In the genomic region with DNA sequence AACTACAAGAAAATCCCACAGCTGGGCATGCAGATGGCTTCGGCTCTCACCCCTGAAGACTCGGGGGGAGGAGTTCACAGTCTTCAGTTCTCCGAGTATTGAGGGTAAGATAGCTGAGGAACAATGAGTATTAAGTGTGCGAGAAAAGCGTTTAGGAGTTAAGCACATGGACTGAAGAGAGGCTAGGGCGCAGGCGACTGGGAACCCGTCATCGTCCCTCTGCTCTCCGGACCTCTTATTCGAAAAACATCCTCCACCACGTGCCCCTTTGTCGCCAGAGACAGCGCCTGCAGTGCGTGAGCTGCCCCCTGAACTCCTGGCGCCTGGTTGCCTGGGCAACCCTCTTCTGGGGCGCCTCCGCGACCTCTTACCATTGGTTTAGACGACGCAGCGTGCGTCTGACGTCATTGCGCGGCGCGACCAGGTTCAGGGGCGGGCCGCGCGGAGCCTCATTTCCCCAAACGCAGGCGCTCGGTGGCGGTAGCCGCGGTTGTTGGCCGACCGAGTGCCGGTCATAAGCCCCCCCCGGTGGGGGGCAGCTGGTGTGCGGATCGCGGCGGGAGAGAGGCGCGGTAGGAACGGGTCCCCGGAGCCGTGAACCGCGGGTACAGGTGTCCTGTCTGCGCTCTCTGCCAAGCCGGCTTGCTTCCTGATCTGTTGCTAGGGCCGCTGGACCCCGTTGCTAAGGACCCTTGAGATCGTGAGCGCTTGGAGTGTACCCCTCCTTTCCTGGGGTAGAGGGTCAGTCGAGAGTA, we compare ENCODE assay signal across 1 cellular context.
TF ChIP-seq lines count a peak whose summit lies in the region.

A gene (plus strand): TSS at position 452 of the 755 bp plus-strand sequence. CDS start 4,024 bp downstream, outside the sequence.

TF ChIP-seq in HEK293, 187 proteins besides CTCF, POLR2A, EP300 and RAD21 (continued from another document and continues in another):
- TF ChIP-seq, protein P1, sequence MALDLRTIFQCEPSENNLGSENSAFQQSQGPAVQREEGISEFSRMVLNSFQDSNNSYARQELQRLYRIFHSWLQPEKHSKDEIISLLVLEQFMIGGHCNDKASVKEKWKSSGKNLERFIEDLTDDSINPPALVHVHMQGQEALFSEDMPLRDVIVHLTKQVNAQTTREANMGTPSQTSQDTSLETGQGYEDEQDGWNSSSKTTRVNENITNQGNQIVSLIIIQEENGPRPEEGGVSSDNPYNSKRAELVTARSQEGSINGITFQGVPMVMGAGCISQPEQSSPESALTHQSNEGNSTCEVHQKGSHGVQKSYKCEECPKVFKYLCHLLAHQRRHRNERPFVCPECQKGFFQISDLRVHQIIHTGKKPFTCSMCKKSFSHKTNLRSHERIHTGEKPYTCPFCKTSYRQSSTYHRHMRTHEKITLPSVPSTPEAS (tag by site-specific recombination; IDR thresholded peaks at IDR 0.05): no peak
- TF ChIP-seq SP3 (tag by site-specific recombination; IDR thresholded peaks at IDR 0.05): peak; percentile 58; the same call in 1 of the 2 replicates
- TF ChIP-seq IKZF3 (tag by site-specific recombination; IDR thresholded peaks at IDR 0.05): no peak
- TF ChIP-seq ZBTB17 (tag by site-specific recombination; IDR thresholded peaks at IDR 0.05): peak; percentile 72
- TF ChIP-seq BCL11A (tag by site-specific recombination; IDR thresholded peaks at IDR 0.05; ENCODE audit: low read depth): no peak
- 0 out of 2 replicates have a peak, but pooled peaks have one; percentile 43 for TF ChIP-seq ZNF501 (tag by site-specific recombination; IDR thresholded peaks at IDR 0.05)
- peak; percentile 33; the same call in 1 of the 2 replicates for TF ChIP-seq ZNF341 (tag by site-specific recombination; IDR thresholded peaks at IDR 0.05; ENCODE audit: low read depth)
- no peak for TF ChIP-seq TRIM28 (IDR thresholded peaks at IDR 0.05; ENCODE audit: borderline replicate concordance, low read length)
- TF ChIP-seq ZNF146 (tag by site-specific recombination; IDR thresholded peaks at IDR 0.05): no peak
- no peak for TF ChIP-seq KLF9 (tag by site-specific recombination; IDR thresholded peaks at IDR 0.05; ENCODE audit: low read depth)
- TF ChIP-seq, protein P2, sequence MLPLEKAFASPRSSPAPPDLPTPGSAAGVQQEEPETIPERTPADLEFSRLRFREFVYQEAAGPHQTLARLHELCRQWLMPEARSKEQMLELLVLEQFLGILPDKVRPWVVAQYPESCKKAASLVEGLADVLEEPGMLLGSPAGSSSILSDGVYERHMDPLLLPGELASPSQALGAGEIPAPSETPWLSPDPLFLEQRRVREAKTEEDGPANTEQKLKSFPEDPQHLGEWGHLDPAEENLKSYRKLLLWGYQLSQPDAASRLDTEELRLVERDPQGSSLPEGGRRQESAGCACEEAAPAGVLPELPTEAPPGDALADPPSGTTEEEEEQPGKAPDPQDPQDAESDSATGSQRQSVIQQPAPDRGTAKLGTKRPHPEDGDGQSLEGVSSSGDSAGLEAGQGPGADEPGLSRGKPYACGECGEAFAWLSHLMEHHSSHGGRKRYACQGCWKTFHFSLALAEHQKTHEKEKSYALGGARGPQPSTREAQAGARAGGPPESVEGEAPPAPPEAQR (tag by site-specific recombination; IDR thresholded peaks at IDR 0.05): no peak
- TF ChIP-seq ZNF23 (tag by site-specific recombination; IDR thresholded peaks at IDR 0.05; ENCODE audit: borderline replicate concordance): no peak
- TF ChIP-seq, protein P3, sequence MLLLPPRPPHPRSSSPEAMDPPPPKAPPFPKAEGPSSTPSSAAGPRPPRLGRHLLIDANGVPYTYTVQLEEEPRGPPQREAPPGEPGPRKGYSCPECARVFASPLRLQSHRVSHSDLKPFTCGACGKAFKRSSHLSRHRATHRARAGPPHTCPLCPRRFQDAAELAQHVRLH (tag by site-specific recombination; IDR thresholded peaks at IDR 0.05): no peak
- no peak for TF ChIP-seq ZNF416 (tag by site-specific recombination; IDR thresholded peaks at IDR 0.05)
- TF ChIP-seq ZNF16 (tag by site-specific recombination; IDR thresholded peaks at IDR 0.05; ENCODE audit: low read depth): no peak
- TF ChIP-seq, protein P4, sequence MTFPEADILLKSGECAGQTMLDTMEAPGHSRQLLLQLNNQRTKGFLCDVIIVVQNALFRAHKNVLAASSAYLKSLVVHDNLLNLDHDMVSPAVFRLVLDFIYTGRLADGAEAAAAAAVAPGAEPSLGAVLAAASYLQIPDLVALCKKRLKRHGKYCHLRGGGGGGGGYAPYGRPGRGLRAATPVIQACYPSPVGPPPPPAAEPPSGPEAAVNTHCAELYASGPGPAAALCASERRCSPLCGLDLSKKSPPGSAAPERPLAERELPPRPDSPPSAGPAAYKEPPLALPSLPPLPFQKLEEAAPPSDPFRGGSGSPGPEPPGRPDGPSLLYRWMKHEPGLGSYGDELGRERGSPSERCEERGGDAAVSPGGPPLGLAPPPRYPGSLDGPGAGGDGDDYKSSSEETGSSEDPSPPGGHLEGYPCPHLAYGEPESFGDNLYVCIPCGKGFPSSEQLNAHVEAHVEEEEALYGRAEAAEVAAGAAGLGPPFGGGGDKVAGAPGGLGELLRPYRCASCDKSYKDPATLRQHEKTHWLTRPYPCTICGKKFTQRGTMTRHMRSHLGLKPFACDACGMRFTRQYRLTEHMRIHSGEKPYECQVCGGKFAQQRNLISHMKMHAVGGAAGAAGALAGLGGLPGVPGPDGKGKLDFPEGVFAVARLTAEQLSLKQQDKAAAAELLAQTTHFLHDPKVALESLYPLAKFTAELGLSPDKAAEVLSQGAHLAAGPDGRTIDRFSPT (tag by site-specific recombination; IDR thresholded peaks at IDR 0.05): peak; percentile 27; the same call in 1 of the 2 replicates
- no peak for TF ChIP-seq ZFP3 (tag by site-specific recombination; IDR thresholded peaks at IDR 0.05; ENCODE audit: low read depth)
- no peak for TF ChIP-seq HOXC10 (CRISPR knock-in tag; IDR thresholded peaks at IDR 0.05)
- no peak for TF ChIP-seq ZNF792 (tag by site-specific recombination; IDR thresholded peaks at IDR 0.05)
- TF ChIP-seq, protein P5, sequence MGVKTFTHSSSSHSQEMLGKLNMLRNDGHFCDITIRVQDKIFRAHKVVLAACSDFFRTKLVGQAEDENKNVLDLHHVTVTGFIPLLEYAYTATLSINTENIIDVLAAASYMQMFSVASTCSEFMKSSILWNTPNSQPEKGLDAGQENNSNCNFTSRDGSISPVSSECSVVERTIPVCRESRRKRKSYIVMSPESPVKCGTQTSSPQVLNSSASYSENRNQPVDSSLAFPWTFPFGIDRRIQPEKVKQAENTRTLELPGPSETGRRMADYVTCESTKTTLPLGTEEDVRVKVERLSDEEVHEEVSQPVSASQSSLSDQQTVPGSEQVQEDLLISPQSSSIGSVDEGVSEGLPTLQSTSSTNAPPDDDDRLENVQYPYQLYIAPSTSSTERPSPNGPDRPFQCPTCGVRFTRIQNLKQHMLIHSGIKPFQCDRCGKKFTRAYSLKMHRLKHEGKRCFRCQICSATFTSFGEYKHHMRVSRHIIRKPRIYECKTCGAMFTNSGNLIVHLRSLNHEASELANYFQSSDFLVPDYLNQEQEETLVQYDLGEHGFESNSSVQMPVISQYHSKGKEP (tag by site-specific recombination; IDR thresholded peaks at IDR 0.05): no peak
- TF ChIP-seq, protein P6, sequence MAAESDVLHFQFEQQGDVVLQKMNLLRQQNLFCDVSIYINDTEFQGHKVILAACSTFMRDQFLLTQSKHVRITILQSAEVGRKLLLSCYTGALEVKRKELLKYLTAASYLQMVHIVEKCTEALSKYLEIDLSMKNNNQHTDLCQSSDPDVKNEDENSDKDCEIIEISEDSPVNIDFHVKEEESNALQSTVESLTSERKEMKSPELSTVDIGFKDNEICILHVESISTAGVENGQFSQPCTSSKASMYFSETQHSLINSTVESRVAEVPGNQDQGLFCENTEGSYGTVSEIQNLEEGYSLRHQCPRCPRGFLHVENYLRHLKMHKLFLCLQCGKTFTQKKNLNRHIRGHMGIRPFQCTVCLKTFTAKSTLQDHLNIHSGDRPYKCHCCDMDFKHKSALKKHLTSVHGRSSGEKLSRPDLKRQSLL (tag by site-specific recombination; IDR thresholded peaks at IDR 0.05): no peak
- TF ChIP-seq ZBTB20 (tag by site-specific recombination; IDR thresholded peaks at IDR 0.05): no peak
- TF ChIP-seq ZNF626 (tag by site-specific recombination; IDR thresholded peaks at IDR 0.05): no peak
- no peak for TF ChIP-seq ZIC2 (tag by site-specific recombination; IDR thresholded peaks at IDR 0.05)
- TF ChIP-seq ZFP37 (tag by site-specific recombination; IDR thresholded peaks at IDR 0.05): no peak
- TF ChIP-seq SP7 (tag by site-specific recombination; IDR thresholded peaks at IDR 0.05): peak; percentile 18; the same call in 1 of the 2 replicates
- 0 out of 2 replicates have a peak, but pooled peaks have one; percentile 26 for TF ChIP-seq ZNF561 (tag by site-specific recombination; IDR thresholded peaks at IDR 0.05; ENCODE audit: borderline replicate concordance)
- TF ChIP-seq SP2 (tag by site-specific recombination; IDR thresholded peaks at IDR 0.05): peak; percentile 65
- TF ChIP-seq GLIS2 (tag by site-specific recombination; IDR thresholded peaks at IDR 0.05): peak; percentile 51; the same call in 1 of the 2 replicates
- TF ChIP-seq, protein P7, sequence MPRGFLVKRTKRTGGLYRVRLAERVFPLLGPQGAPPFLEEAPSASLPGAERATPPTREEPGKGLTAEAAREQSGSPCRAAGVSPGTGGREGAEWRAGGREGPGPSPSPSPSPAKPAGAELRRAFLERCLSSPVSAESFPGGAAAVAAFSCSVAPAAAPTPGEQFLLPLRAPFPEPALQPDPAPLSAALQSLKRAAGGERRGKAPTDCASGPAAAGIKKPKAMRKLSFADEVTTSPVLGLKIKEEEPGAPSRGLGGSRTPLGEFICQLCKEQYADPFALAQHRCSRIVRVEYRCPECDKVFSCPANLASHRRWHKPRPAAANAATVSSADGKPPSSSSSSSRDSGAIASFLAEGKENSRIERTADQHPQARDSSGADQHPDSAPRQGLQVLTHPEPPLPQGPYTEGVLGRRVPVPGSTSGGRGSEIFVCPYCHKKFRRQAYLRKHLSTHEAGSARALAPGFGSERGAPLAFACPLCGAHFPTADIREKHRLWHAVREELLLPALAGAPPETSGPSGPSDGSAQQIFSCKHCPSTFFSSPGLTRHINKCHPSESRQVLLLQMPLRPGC (tag by site-specific recombination; IDR thresholded peaks at IDR 0.05): no peak
- TF ChIP-seq, protein P8, sequence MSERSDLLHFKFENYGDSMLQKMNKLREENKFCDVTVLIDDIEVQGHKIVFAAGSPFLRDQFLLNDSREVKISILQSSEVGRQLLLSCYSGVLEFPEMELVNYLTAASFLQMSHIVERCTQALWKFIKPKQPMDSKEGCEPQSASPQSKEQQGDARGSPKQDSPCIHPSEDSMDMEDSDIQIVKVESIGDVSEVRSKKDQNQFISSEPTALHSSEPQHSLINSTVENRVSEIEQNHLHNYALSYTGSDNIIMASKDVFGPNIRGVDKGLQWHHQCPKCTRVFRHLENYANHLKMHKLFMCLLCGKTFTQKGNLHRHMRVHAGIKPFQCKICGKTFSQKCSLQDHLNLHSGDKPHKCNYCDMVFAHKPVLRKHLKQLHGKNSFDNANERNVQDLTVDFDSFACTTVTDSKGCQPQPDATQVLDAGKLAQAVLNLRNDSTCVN (tag by site-specific recombination; optimal IDR thresholded peaks at IDR 0.05): peak; percentile 58
- no peak for TF ChIP-seq ZNF292 (tag by site-specific recombination; IDR thresholded peaks at IDR 0.05; ENCODE audit: borderline replicate concordance, low read depth)
- TF ChIP-seq ZNF24 (tag by site-specific recombination; IDR thresholded peaks at IDR 0.05): no peak
- no peak for TF ChIP-seq ZNF121 (tag by site-specific recombination; IDR thresholded peaks at IDR 0.05)
- TF ChIP-seq ZNF654 (tag by site-specific recombination; IDR thresholded peaks at IDR 0.05; ENCODE audit: low read depth): no peak
- no peak for TF ChIP-seq ZNF366 (tag by site-specific recombination; conservative IDR thresholded peaks at IDR 0.05)
- TF ChIP-seq ZNF521 (tag by site-specific recombination; IDR thresholded peaks at IDR 0.05): no peak
- no peak for TF ChIP-seq ZNF133 (tag by site-specific recombination; IDR thresholded peaks at IDR 0.05)
- TF ChIP-seq, protein P9, sequence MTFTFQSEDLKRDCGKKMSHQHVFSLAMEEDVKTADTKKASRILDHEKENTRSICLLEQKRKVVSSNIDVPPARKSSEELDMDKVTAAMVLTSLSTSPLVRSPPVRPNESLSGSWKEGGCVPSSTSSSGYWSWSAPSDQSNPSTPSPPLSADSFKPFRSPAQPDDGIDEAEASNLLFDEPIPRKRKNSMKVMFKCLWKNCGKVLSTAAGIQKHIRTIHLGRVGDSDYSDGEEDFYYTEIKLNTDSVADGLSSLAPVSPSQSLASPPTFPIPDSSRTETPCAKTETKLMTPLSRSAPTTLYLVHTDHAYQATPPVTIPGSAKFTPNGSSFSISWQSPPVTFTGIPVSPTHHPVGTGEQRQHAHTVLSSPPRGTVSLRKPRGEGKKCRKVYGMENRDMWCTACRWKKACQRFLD (tag by site-specific recombination; IDR thresholded peaks at IDR 0.05): no peak
- TF ChIP-seq SCRT2 (tag by site-specific recombination; IDR thresholded peaks at IDR 0.05): no peak
- peak; percentile 13 for TF ChIP-seq SETDB1 (IDR thresholded peaks at IDR 0.05; ENCODE audit: insufficient read length, low read length)
- TF ChIP-seq ZNF549 (tag by site-specific recombination; IDR thresholded peaks at IDR 0.05): no peak
- TF ChIP-seq ZNF140 (tag by site-specific recombination; IDR thresholded peaks at IDR 0.05): no peak
- TF ChIP-seq ZNF707 (tag by site-specific recombination; IDR thresholded peaks at IDR 0.05): no peak
- TF ChIP-seq, protein P10, sequence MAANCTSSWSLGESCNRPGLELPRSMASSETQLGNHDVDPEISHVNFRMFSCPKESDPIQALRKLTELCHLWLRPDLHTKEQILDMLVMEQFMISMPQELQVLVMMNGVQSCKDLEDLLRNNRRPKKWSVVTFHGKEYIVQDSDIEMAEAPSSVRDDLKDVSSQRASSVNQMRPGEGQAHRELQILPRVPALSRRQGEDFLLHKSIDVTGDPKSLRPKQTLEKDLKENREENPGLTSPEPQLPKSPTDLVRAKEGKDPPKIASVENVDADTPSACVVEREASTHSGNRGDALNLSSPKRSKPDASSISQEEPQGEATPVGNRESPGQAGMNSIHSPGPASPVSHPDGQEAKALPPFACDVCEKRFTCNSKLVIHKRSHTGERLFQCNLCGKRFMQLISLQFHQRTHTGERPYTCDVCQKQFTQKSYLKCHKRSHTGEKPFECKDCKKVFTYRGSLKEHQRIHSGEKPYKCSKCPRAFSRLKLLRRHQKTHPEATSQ (tag by site-specific recombination; IDR thresholded peaks at IDR 0.05): no peak
- TF ChIP-seq ZNF664 (tag by site-specific recombination; IDR thresholded peaks at IDR 0.05): no peak
- TF ChIP-seq, protein P11, sequence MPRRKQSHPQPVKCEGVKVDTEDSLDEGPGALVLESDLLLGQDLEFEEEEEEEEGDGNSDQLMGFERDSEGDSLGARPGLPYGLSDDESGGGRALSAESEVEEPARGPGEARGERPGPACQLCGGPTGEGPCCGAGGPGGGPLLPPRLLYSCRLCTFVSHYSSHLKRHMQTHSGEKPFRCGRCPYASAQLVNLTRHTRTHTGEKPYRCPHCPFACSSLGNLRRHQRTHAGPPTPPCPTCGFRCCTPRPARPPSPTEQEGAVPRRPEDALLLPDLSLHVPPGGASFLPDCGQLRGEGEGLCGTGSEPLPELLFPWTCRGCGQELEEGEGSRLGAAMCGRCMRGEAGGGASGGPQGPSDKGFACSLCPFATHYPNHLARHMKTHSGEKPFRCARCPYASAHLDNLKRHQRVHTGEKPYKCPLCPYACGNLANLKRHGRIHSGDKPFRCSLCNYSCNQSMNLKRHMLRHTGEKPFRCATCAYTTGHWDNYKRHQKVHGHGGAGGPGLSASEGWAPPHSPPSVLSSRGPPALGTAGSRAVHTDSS (tag by site-specific recombination; IDR thresholded peaks at IDR 0.05): no peak
- no peak for TF ChIP-seq ZNF274 (IDR thresholded peaks at IDR 0.05; ENCODE audit: low read length)
- no peak for TF ChIP-seq ZNF274 (tag by site-specific recombination; IDR thresholded peaks at IDR 0.05; ENCODE audit: borderline replicate concordance)
